In the genomic region with DNA sequence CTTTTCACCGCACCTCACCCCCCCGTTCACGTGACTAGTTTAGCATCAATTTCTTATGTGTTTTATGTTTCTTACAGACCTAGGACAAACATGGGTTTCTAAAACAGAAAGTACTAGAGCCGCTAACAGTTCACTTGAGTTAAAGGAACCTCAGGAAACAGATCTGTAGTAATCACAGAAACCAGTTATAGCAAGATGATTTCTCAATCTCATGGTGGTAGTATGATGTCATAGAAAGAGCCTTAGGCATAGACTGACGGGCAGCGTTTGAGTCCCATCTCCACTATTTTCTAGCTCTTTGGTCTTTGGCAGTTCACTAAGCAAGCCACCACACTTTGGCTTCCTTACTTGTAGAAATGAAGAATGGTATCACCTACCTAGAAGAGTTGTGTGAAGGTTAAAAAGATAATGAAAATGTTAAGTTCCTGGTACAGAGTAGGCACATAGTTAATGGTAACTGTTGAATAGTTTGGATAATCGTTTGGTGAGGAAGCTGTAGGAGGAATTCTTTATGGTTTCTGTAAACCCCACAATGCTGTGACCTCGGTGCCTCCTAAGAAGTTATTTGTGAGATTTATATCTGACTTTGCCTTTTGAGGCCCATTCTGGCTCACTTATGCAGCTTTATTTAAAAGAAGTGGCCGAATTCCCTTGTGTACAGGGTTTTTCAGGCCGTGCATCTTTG, we compare ENCODE assay signal across 15 cellular contexts. TPM values are rescaled to one million over a fixed set of nuclear protein-coding genes. Genes with fewer than 3 reads are reported as not detected.
A peak's percentile ranks its signal among the peaks of the same experiment; 100 is the strongest.
DNase-seq lines count a peak whose midpoint lies in the region; ATAC-seq and TF ChIP-seq lines count a peak whose summit lies in the region.
"Had no signal": no experiment of that assay in that cellular context is flagged by ENCODE, and none has a peak within 500 bp of the region (broad histone marks: within the 10 kb centered on the region; RNA-seq: fewer than 3 reads in every experiment).

No MANE protein-coding gene starts in this region.

- TF ChIP-seq CTCF in HFFc6 (IDR thresholded peaks at IDR 0.05) (no peak), RWPE2 (IDR thresholded peaks at IDR 0.05; ENCODE audit: poor library complexity, severe bottlenecking) (no peak), epithelial cell of esophagus (IDR thresholded peaks at IDR 0.05; ENCODE audit: insufficient read depth, low read depth, low read length, missing control alignments) (no peak)

- H3K27ac ChIP-seq in RWPE2 (ENCODE audit: poor library complexity, severe bottlenecking) = no peak overlapping the region
- H3K27ac ChIP-seq in trophoblast cell (ENCODE audit: low read depth, low read length) = peak overlapping the region; percentile 43
- H3K27ac ChIP-seq: prostate gland, VCaP had no signal

- H2AFZ ChIP-seq in trophoblast cell (ENCODE audit: insufficient read depth, low read length, poor library complexity) = no peak overlapping the region

- no peak overlapping the region for H4K8ac ChIP-seq in trophoblast cell (ENCODE audit: low read depth, low read length)

- H3K14ac ChIP-seq in trophoblast cell (ENCODE audit: low read length) = no peak overlapping the region

- no peaks in the 10 kb centered on the region; the same call in 1 of the 2 replicates for H3K36me3 Mint-ChIP-seq in HFFc6 (ENCODE audit: low read depth)
- peaks cover 33% of the 10 kb centered on the region for H3K36me3 Mint-ChIP-seq in T-cell

- peak; percentile 61; the same call in 2 of the 3 replicates for ATAC-seq in RWPE2 (ENCODE audit: low read depth)
- ATAC-seq in T-cell (replicated peaks in 1 of 4) = no peak

- no peak overlapping the region for H3K4me2 ChIP-seq in trophoblast cell (ENCODE audit: low read length)

- H3K27me3 ChIP-seq in RWPE2 (ENCODE audit: insufficient read depth, poor library complexity, severe bottlenecking) (no peaks in the 10 kb centered on the region), trophoblast cell (ENCODE audit: insufficient read depth, low read length) (no peaks in the 10 kb centered on the region)

- WGBS in trophoblast cell (ENCODE audit: extremely low coverage, insufficient coverage, insufficient read length) = 100% methylated on average over 1 of the region's 10 CpGs

- H2BK120ac ChIP-seq in trophoblast cell (ENCODE audit: insufficient read depth, low read length, poor library complexity) = no peak overlapping the region

- H2AK5ac ChIP-seq in trophoblast cell (ENCODE audit: low read length) = no peak overlapping the region

- H3K9me3 Mint-ChIP-seq in HFFc6 (no peaks in the 10 kb centered on the region), T-cell (no peaks in the 10 kb centered on the region)
- H3K9me3 Mint-ChIP-seq: memory B cell; stimulated activated naive CD8-positive, alpha-beta T cell treated with anti-CD3 and anti-CD28 coated beads, Interleukin-15, Interleukin-2, amounts not matched to agents 100 ng/mL and 50 ng/mL, for 24 hours had no signal

- no peaks in the 10 kb centered on the region for H3K79me2 ChIP-seq in trophoblast cell (ENCODE audit: control insufficient read depth, insufficient read depth, low read length, poor library complexity)

- H3K36me3 ChIP-seq in RWPE2 (ENCODE audit: low read depth) (no peaks in the 10 kb centered on the region), trophoblast cell (ENCODE audit: control insufficient read depth in 1 of 2, insufficient read depth in 2 of 2, low read length in 2 of 2) (no peaks in the 10 kb centered on the region)
- H3K36me3 ChIP-seq: prostate gland had no signal

- no peak overlapping the region for H2BK5ac ChIP-seq in trophoblast cell (ENCODE audit: low read depth, low read length, poor library complexity)

- no peak overlapping the region for H3K23ac ChIP-seq in trophoblast cell (ENCODE audit: low read length)

- H3K4ac ChIP-seq in trophoblast cell (ENCODE audit: low read depth, low read length) = no peak overlapping the region

- H3K4me1 Mint-ChIP-seq in HFFc6 (ENCODE audit: low read depth) = peaks cover 25% of the 10 kb centered on the region
- peaks cover 36 to 46% (median 39%) of the 10 kb centered on the region in 3 donors for H3K4me1 Mint-ChIP-seq in T-cell

- H3K9me3 ChIP-seq in RWPE2 (ENCODE audit: severe bottlenecking) = no peaks in the 10 kb centered on the region
- H3K9me3 ChIP-seq in trophoblast cell (ENCODE audit: insufficient read depth, low read depth, low read length) = no peaks in the 10 kb centered on the region
- H3K9me3 ChIP-seq: prostate gland had no signal

- peaks cover 10% of the 10 kb centered on the region for H3K79me1 ChIP-seq in trophoblast cell (ENCODE audit: low read length)

- DNase-seq in HFFc6 (peak; percentile 81), RWPE2 (ENCODE audit: low spot score) (no peak), epithelial cell of esophagus (ENCODE audit: low read depth) (peak; percentile 80), trophoblast cell (peak; percentile 70 to 96), NCI-H774 (lab: John Stamatoyannopoulos, UW) (no peak), T-cell (no peak)
- no peak for DNase-seq in activated T-cell treated with anti-CD3 and anti-CD28 coated beads, Interleukin-2, amount 50 U/mL, for 48 hours
- DNase-seq: activated CD8-positive, alpha-beta memory T cell treated with anti-CD3 and anti-CD28 coated beads, Interleukin-2, amount 50 U/mL, for 4 hours; aorta; NCI-H2081 treated with DMSO at 0.1 percent for 48 hours; stimulated activated CD4-positive, alpha-beta T cell treated with anti-CD3 and anti-CD28 coated beads, Interleukin-4, amount 100 ng/mL, for 1 hour had no signal

- no peak overlapping the region for H4K91ac ChIP-seq in trophoblast cell (ENCODE audit: low read depth, low read length)

- POLR2A ChIA-PET in T-cell (lab: Charles Lee) = no interaction called here

- no peak overlapping the region for H4K12ac ChIP-seq in trophoblast cell (ENCODE audit: low read depth, low read length)

- H2BK12ac ChIP-seq in trophoblast cell (ENCODE audit: low read length) = no peak overlapping the region

- no peak overlapping the region for H3K9ac ChIP-seq in trophoblast cell (ENCODE audit: low read length)

- H3K4me3 ChIP-seq in RWPE2 (ENCODE audit: severe bottlenecking) (no peak overlapping the region), epithelial cell of esophagus (ENCODE audit: low read length) (no peak overlapping the region), trophoblast cell (ENCODE audit: low read depth, low read length) (no peak overlapping the region)
- H3K4me3 ChIP-seq: prostate gland had no signal

- H3K4me1 ChIP-seq in RWPE2 (ENCODE audit: insufficient read depth, poor library complexity, severe bottlenecking) = peaks cover 4% of the 10 kb centered on the region
- H3K4me1 ChIP-seq in trophoblast cell (ENCODE audit: control insufficient read depth in 1 of 2, insufficient read depth in 2 of 2, low read length in 2 of 2) = peaks cover 14 to 18% of the 10 kb centered on the region in 2 experiments

- no peak overlapping the region for H3K18ac ChIP-seq in trophoblast cell (ENCODE audit: low read length)

- peak overlapping the region; percentile 58 for H3K4me3 Mint-ChIP-seq in HFFc6
- no peak overlapping the region for H3K4me3 Mint-ChIP-seq in T-cell
- H3K4me3 Mint-ChIP-seq: memory B cell; stimulated activated naive CD8-positive, alpha-beta T cell treated with anti-CD3 and anti-CD28 coated beads, Interleukin-15, Interleukin-2, amounts not matched to agents 100 ng/mL and 50 ng/mL, for 24 hours had no signal

- CTCF ChIA-PET in T-cell (lab: Charles Lee) = no interaction called here

- H3K27ac Mint-ChIP-seq in HFFc6 (peak overlapping the region; percentile 87), T-cell (no peak overlapping the region)
- H3K27ac Mint-ChIP-seq: memory B cell; stimulated activated naive CD8-positive, alpha-beta T cell treated with anti-CD3 and anti-CD28 coated beads, Interleukin-15, Interleukin-2, amounts not matched to agents 100 ng/mL and 50 ng/mL, for 24 hours had no signal

- no peaks in the 10 kb centered on the region; the same call in 1 of the 2 replicates for H3K27me3 Mint-ChIP-seq in HFFc6 (ENCODE audit: insufficient read depth)
- no peaks in the 10 kb centered on the region for H3K27me3 Mint-ChIP-seq in T-cell
- H3K27me3 Mint-ChIP-seq: memory B cell; stimulated activated naive CD8-positive, alpha-beta T cell treated with anti-CD3 and anti-CD28 coated beads, Interleukin-15, Interleukin-2, amounts not matched to agents 100 ng/mL and 50 ng/mL, for 24 hours had no signal

RNA-seq across cellular contexts. Expression of a gene that starts 21.3 kb away (rescaled TPM):
- 10 to 100 TPM; 49.7 to 62.4 (median 59.5) TPM for total RNA-seq in HFFc6 (2021; fragmentation: NEBNext Ultra II Directional; extraction: Animal tissue kit (Norgen Biotek cat#: 25700))
- polyA plus RNA-seq in trophoblast cell (2013) = 114 and 118 TPM in 2 replicates
- total RNA-seq in T-cell = 10 to 100 TPM; 44.6 to 52.4 (median 49.4) TPM

Comparison
In these comparisons a context has a peak if more than half of its experiments do, and no peak if none do; other contexts are left out.
1. DNase-seq: peak in HFFc6 (single experiment), epithelial cell of esophagus (single experiment) and trophoblast cell (2 of 2); none in RWPE2 (single experiment), NCI-H774 (single experiment), activated T-cell treated with anti-CD3 and anti-CD28 coated beads, Interleukin-2, amount 50 U/mL, for 48 hours (0 of 2) and T-cell (0 of 34).